ENCODE assay signal across 22 cellular contexts in genomic region chr1:36711480-36711879, GRCh38.
"Had no signal": no experiment of that assay in that cellular context is flagged by ENCODE, and none has a peak within 500 bp of the region (broad histone marks: within the 10 kb centered on the region; RNA-seq: fewer than 3 reads in every experiment).

No MANE protein-coding gene starts in this region.

- H3K36me3 Mint-ChIP-seq: activated CD4-positive, alpha-beta memory T cell treated with anti-CD3 and anti-CD28 coated beads for 36 hours; activated naive CD4-positive, alpha-beta T cell treated with anti-CD3 and anti-CD28 coated beads, Interleukin-2, amount 10 ng/mL, durations not matched to agents 7 days and 5 days; natural killer cell had no signal

- FAIRE-seq: islet of Langerhans, pancreas had no signal

- H3K4me3 Mint-ChIP-seq: activated CD4-positive, alpha-beta memory T cell treated with anti-CD3 and anti-CD28 coated beads for 36 hours; activated naive CD4-positive, alpha-beta T cell treated with anti-CD3 and anti-CD28 coated beads, Interleukin-2, amount 10 ng/mL, durations not matched to agents 7 days and 5 days; natural killer cell; stimulated activated naive CD8-positive, alpha-beta T cell treated with anti-CD3 and anti-CD28 coated beads, Interleukin-15, Interleukin-2, amounts not matched to agents 100 ng/mL and 50 ng/mL, for 24 hours; T-helper 1 cell treated with Interleukin-12 subunit alpha and Interleukin-12 subunit beta and Interleukin-4 antibody, amounts not matched to agents 30 μg/mL and 1 μg/mL, for 36 hours had no signal

- DNase-seq: activated CD4-positive, alpha-beta memory T cell treated with anti-CD3 and anti-CD28 coated beads for 36 hours; activated CD4-positive, alpha-beta T cell treated with anti-CD3 and anti-CD28 coated beads for 48 hours; activated naive CD4-positive, alpha-beta T cell treated with anti-CD3 and anti-CD28 coated beads, Interleukin-2, amount 10 ng/mL, durations not matched to agents 7 days and 5 days; activated T-cell treated with anti-CD3 and anti-CD28 coated beads, Interleukin-2, amount 50 U/mL, for 48 hours; amygdala; cortex of kidney; effector CD8-positive, alpha-beta T cell; foreskin keratinocyte; left ventricle myocardium superior; mammary epithelial cell; midbrain; natural killer cell; pancreas; right cardiac atrium; stimulated activated CD4-positive, alpha-beta T cell treated with anti-CD3 and anti-CD28 coated beads, Interleukin-12 subunit alpha, Interleukin-12 subunit beta, amount 100 ng/mL, for 4 hours; substantia nigra; T1000; thyroid gland; upper lobe of right lung had no signal

- H3K4me1 Mint-ChIP-seq: activated naive CD4-positive, alpha-beta T cell treated with anti-CD3 and anti-CD28 coated beads, Interleukin-2, amount 10 ng/mL, durations not matched to agents 7 days and 5 days; natural killer cell had no signal

- ATAC-seq: foreskin keratinocyte, left ventricle myocardium superior, natural killer cell, pancreas, right cardiac atrium, upper lobe of right lung had no signal

- H3K27ac Mint-ChIP-seq: activated CD4-positive, alpha-beta memory T cell treated with anti-CD3 and anti-CD28 coated beads for 36 hours; activated naive CD4-positive, alpha-beta T cell treated with anti-CD3 and anti-CD28 coated beads, Interleukin-2, amount 10 ng/mL, durations not matched to agents 7 days and 5 days; natural killer cell; stimulated activated naive CD8-positive, alpha-beta T cell treated with anti-CD3 and anti-CD28 coated beads, Interleukin-15, Interleukin-2, amounts not matched to agents 100 ng/mL and 50 ng/mL, for 24 hours; T-helper 1 cell treated with Interleukin-12 subunit alpha and Interleukin-12 subunit beta and Interleukin-4 antibody, amounts not matched to agents 30 μg/mL and 1 μg/mL, for 36 hours had no signal

- H3K9me3 Mint-ChIP-seq: activated CD4-positive, alpha-beta memory T cell treated with anti-CD3 and anti-CD28 coated beads for 36 hours; activated naive CD4-positive, alpha-beta T cell treated with anti-CD3 and anti-CD28 coated beads, Interleukin-2, amount 10 ng/mL, durations not matched to agents 7 days and 5 days; natural killer cell; stimulated activated naive CD8-positive, alpha-beta T cell treated with anti-CD3 and anti-CD28 coated beads, Interleukin-15, Interleukin-2, amounts not matched to agents 100 ng/mL and 50 ng/mL, for 24 hours; T-helper 1 cell treated with Interleukin-12 subunit alpha and Interleukin-12 subunit beta and Interleukin-4 antibody, amounts not matched to agents 30 μg/mL and 1 μg/mL, for 36 hours had no signal
